Comparison of ENCODE assay signal across 1 cellular context in genomic region chr15:101597360-101597928, GRCh38.
TF ChIP-seq lines count a peak whose summit lies in the region.

No MANE protein-coding gene starts in this region.

TF ChIP-seq in HEK293, 187 proteins besides CTCF, POLR2A, EP300 and RAD21 (continued from another document):
- TF ChIP-seq MZF1 (tag by site-specific recombination; IDR thresholded peaks at IDR 0.05; ENCODE audit: borderline replicate concordance) (peak; percentile 96), ZNF645 (tag by site-specific recombination; IDR thresholded peaks at IDR 0.05) (no peak), ZNF112 (tag by site-specific recombination; IDR thresholded peaks at IDR 0.05) (no peak), ZNF202 (tag by site-specific recombination; IDR thresholded peaks at IDR 0.05; ENCODE audit: borderline replicate concordance) (no peak), TCF7L2 (IDR thresholded peaks at IDR 0.05; ENCODE audit: borderline replicate concordance, low read depth, low read length) (peak; percentile 59; the same call in 1 of the 2 replicates), ZNF48 (tag by site-specific recombination; IDR thresholded peaks at IDR 0.05) (no peak), MYNN (tag by site-specific recombination; IDR thresholded peaks at IDR 0.05; ENCODE audit: borderline replicate concordance) (no peak), ZSCAN16 (tag by site-specific recombination; IDR thresholded peaks at IDR 0.05) (no peak), ZNF426 (tag by site-specific recombination; IDR thresholded peaks at IDR 0.05) (no peak), SCRT1 (tag by site-specific recombination; IDR thresholded peaks at IDR 0.05; ENCODE audit: borderline replicate concordance) (no peak), ZNF302 (tag by site-specific recombination; IDR thresholded peaks at IDR 0.05; ENCODE audit: low read depth) (no peak), ZNF398 (tag by site-specific recombination; IDR thresholded peaks at IDR 0.05) (no peak), ZNF501 (tag by site-specific recombination; IDR thresholded peaks at IDR 0.05) (no peak), ZNF560 (tag by site-specific recombination; IDR thresholded peaks at IDR 0.05; ENCODE audit: borderline replicate concordance) (no peak), ZNF214 (tag by site-specific recombination; IDR thresholded peaks at IDR 0.05; ENCODE audit: borderline replicate concordance) (no peak)
